ENCODE assay signal across 15 cellular contexts in the genomic region with DNA sequence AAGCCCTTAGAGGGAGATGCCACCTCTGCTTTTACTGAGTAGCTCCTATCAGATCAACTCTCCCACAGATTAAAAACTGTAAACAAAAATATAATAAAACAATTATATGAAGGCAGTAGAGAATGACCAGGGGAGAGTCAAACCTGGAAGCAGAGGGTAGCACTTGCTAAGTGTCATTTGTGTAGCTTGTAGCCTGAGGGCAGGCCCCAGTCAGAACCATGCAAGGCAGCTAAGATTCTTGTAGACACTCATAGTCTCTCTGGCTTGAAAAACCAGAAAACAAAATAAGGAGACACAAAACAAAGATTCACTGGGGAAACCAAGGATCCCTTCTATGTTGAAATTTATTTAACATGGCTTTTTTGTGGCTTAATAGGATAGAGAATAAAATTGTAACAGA.
DNase-seq lines count a peak whose midpoint lies in the region; TF ChIP-seq lines count a peak whose summit lies in the region.
"Had no signal": no experiment of that assay in that cellular context is flagged by ENCODE, and none has a peak within 500 bp of the region (broad histone marks: within the 10 kb centered on the region; RNA-seq: fewer than 3 reads in every experiment).

No MANE protein-coding gene starts in this region.

- H3K9me3 ChIP-seq in neutrophil: no peaks in the 10 kb centered on the region

- peak; percentile 50 for DNase-seq in ELF-1 (ENCODE audit: low read depth, low spot score)
- DNase-seq in epithelial cell of esophagus (ENCODE audit: low read depth): peak; percentile 6
- DNase-seq in type B pancreatic cell (ENCODE audit: extremely low spot score, unreplicated experiment): no peak
- DNase-seq in osteocyte (ENCODE audit: extremely low spot score, unreplicated experiment): no peak
- no peak for DNase-seq in GM19238 (ENCODE audit: insufficient read length, low spot score)
- no peak for DNase-seq in T-helper 2 cell
- DNase-seq: 8988T; Calu3; CD4-positive, alpha-beta memory T cell; DMS79 treated with DMSO at 0.1 percent for 48 hours; H9 had no signal

- no peaks in the 10 kb centered on the region for H3K9me3 Mint-ChIP-seq in type B pancreatic cell
- peaks cover 7% of the 10 kb centered on the region for H3K9me3 Mint-ChIP-seq in osteocyte (ENCODE audit: unreplicated experiment)

- H3K27ac ChIP-seq in neutrophil: peak overlapping the region; percentile 36
- H3K27ac ChIP-seq: BLaER1 had no signal

- peak overlapping the region; percentile 65 for H3K27ac Mint-ChIP-seq in type B pancreatic cell
- H3K27ac Mint-ChIP-seq in osteocyte (ENCODE audit: unreplicated experiment): no peak overlapping the region
- H3K27ac Mint-ChIP-seq: CD4-positive, alpha-beta memory T cell had no signal

- H3K4me3 Mint-ChIP-seq in type B pancreatic cell: no peak overlapping the region
- no peak overlapping the region for H3K4me3 Mint-ChIP-seq in osteocyte (ENCODE audit: unreplicated experiment)
- H3K4me3 Mint-ChIP-seq: CD14-positive monocyte; CD4-positive, alpha-beta memory T cell; H9 had no signal

- no peaks in the 10 kb centered on the region for H3K4me1 Mint-ChIP-seq in type B pancreatic cell (ENCODE audit: unreplicated experiment)
- H3K4me1 Mint-ChIP-seq in osteocyte (ENCODE audit: unreplicated experiment): peaks cover 6% of the 10 kb centered on the region
- H3K4me1 Mint-ChIP-seq: CD14-positive monocyte, H9 had no signal

- H3K36me3 ChIP-seq in neutrophil: no peaks in the 10 kb centered on the region

- H3K27me3 ChIP-seq in neutrophil: no peaks in the 10 kb centered on the region
- H3K27me3 ChIP-seq: BLaER1 had no signal

- H3K27me3 Mint-ChIP-seq in type B pancreatic cell (no peaks in the 10 kb centered on the region), osteocyte (ENCODE audit: unreplicated experiment) (no peaks in the 10 kb centered on the region)
- H3K27me3 Mint-ChIP-seq: CD4-positive, alpha-beta memory T cell had no signal

- H3K4me1 ChIP-seq in neutrophil (ENCODE audit: control insufficient read depth in 1 of 2, insufficient read depth in 1 of 2, low read depth in 1 of 2, low read length in 1 of 2): peaks cover 20% of the 10 kb centered on the region in 2 experiments
- H3K4me1 ChIP-seq: BLaER1 had no signal

- no peak for TF ChIP-seq CTCF in epithelial cell of esophagus (IDR thresholded peaks at IDR 0.05; ENCODE audit: insufficient read depth, low read depth, low read length, missing control alignments)
- TF ChIP-seq CTCF in neutrophil (IDR thresholded peaks at IDR 0.05): no peak
- no peak for TF ChIP-seq CTCF in type B pancreatic cell (conservative IDR thresholded peaks at IDR 0.05)
- TF ChIP-seq CTCF in osteocyte (IDR thresholded peaks at IDR 0.05): no peak

- H3K36me3 Mint-ChIP-seq in type B pancreatic cell (peaks cover 9% of the 10 kb centered on the region), osteocyte (ENCODE audit: unreplicated experiment) (peaks cover 8% of the 10 kb centered on the region)

- no peak overlapping the region for H3K4me3 ChIP-seq in epithelial cell of esophagus (ENCODE audit: low read length)
- no peak overlapping the region for H3K4me3 ChIP-seq in neutrophil (ENCODE audit: low read depth in 1 of 2, low read length in 1 of 2)
- H3K4me3 ChIP-seq: BLaER1, GM12878 had no signal

Comparison
In these comparisons a context has a peak if more than half of its experiments do, and no peak if none do; other contexts are left out.
1. DNase-seq: peak in ELF-1 (single experiment) and epithelial cell of esophagus (single experiment); none in type B pancreatic cell (single experiment), osteocyte (single experiment), GM19238 (single experiment) and T-helper 2 cell (0 of 5).